7 cellular contexts compared by ENCODE assay signal in the genomic region with DNA sequence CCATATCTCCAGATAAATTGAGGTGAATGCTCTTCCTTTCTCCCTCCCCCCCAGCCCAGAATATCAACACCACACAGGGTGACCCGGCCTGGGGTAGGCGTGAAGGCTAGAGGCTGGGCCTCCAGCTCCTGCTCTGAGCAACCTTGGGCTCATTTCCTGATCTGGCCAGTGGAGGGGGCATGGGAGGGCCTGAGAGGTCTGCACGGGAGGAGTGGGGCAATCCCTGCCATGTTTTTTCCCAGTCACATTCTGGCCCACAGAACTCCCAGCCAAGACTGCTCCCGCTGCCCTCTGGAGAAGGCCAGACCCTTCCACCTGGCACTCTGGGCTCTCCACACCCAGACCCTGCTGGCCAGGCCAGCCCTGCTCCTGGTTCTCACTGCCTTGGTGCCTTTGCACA. TPM values are rescaled to one million over a fixed set of nuclear protein-coding genes. Genes with fewer than 3 reads are reported as not detected.
DNase-seq lines count a peak whose midpoint lies in the region; ATAC-seq and TF ChIP-seq lines count a peak whose summit lies in the region.
"Had no signal": no experiment of that assay in that cellular context is flagged by ENCODE, and none has a peak within 500 bp of the region (broad histone marks: within the 10 kb centered on the region; RNA-seq: fewer than 3 reads in every experiment).

No MANE protein-coding gene starts in this region.

- H3K4me3 ChIP-seq in Caco-2 (ENCODE audit: low read depth, low read length) (no peak overlapping the region), MG63 (no peak overlapping the region), foreskin fibroblast (ENCODE audit: low read depth in 1 of 2, low read length in 2 of 2) (no peak overlapping the region)

- H3K27ac Mint-ChIP-seq in Caco-2 (ENCODE audit: unreplicated experiment) = peak overlapping the region; percentile 75
- H3K27ac Mint-ChIP-seq in CD4-positive, alpha-beta T cell = no peak overlapping the region

- peaks cover 12% of the 10 kb centered on the region for H3K4me1 Mint-ChIP-seq in Caco-2 (ENCODE audit: low read depth, unreplicated experiment)
- H3K4me1 Mint-ChIP-seq in CD4-positive, alpha-beta T cell (ENCODE audit: low read depth) = peaks cover 9% of the 10 kb centered on the region

- TF ChIP-seq CTCF in Caco-2 (IDR thresholded peaks at IDR 0.05; ENCODE audit: insufficient read depth in 1 of 2, low read depth in 1 of 2, low read length in 1 of 2, severe bottlenecking in 1 of 2, unreplicated experiment in 1 of 2) = peak in 1 of 2 experiments; percentile 25
- TF ChIP-seq CTCF in foreskin fibroblast (IDR thresholded peaks at IDR 0.05; ENCODE audit: low read depth, low read length) = peak; percentile 39
- TF ChIP-seq CTCF in CD4-positive, alpha-beta T cell (IDR thresholded peaks at IDR 0.05) = no peak

- ATAC-seq in CD4-positive, alpha-beta T cell (ENCODE audit: poor library complexity) = no peak

- no peak overlapping the region for H3K4me3 Mint-ChIP-seq in Caco-2 (ENCODE audit: unreplicated experiment)
- H3K4me3 Mint-ChIP-seq in CD4-positive, alpha-beta T cell = no peak overlapping the region

- no peaks in the 10 kb centered on the region for H3K27me3 ChIP-seq in Caco-2 (replicated peaks; ENCODE audit: control insufficient read depth, insufficient read depth, low read length)
- no peaks in the 10 kb centered on the region for H3K27me3 ChIP-seq in MG63
- no peaks in the 10 kb centered on the region for H3K27me3 ChIP-seq in CD4-positive, alpha-beta T cell (ENCODE audit: control insufficient read depth, insufficient read depth, low read length)

- no peak overlapping the region for H3K27ac ChIP-seq in CD4-positive, alpha-beta T cell (ENCODE audit: low read depth, low read length)

- no peaks in the 10 kb centered on the region for H3K27me3 Mint-ChIP-seq in Caco-2 (ENCODE audit: insufficient read depth, unreplicated experiment)
- no peaks in the 10 kb centered on the region for H3K27me3 Mint-ChIP-seq in CD4-positive, alpha-beta T cell

- H3K4me1 ChIP-seq in Caco-2 = peaks cover 25% of the 10 kb centered on the region

- no peaks in the 10 kb centered on the region for H3K36me3 Mint-ChIP-seq in Caco-2 (ENCODE audit: insufficient read depth, unreplicated experiment)
- H3K36me3 Mint-ChIP-seq in CD4-positive, alpha-beta T cell (ENCODE audit: low read depth) = no peaks in the 10 kb centered on the region

- POLR2A ChIA-PET in Caco-2 (lab: Charles Lee) = no interaction called here
- POLR2A ChIA-PET in CD4-positive, alpha-beta T cell (lab: Charles Lee) = no interaction called here

- DNase-seq in Caco-2 (peak; percentile 39 to 57), MG63 (peak; percentile 37), foreskin fibroblast (peak in 1 of 2 donors; percentile 57), ureter (ENCODE audit: low spot score) (no peak), NCI-H524 (lab: John Stamatoyannopoulos, UW) (no peak)
- no peak for DNase-seq in CD4-positive, alpha-beta T cell

- H3K36me3 ChIP-seq in Caco-2 (ENCODE audit: control insufficient read depth, insufficient read depth, low read length) (no peaks in the 10 kb centered on the region), MG63 (no peaks in the 10 kb centered on the region)

- H3K9me3 Mint-ChIP-seq in Caco-2 (ENCODE audit: unreplicated experiment) = no peaks in the 10 kb centered on the region
- H3K9me3 Mint-ChIP-seq in CD4-positive, alpha-beta T cell = no peaks in the 10 kb centered on the region

- intact Hi-C loops in Caco-2 (cut with micrococcal nuclease; ENCODE audit: unreplicated experiment) = no loop called here
- intact Hi-C loops in CD4-positive, alpha-beta T cell (cut with DNase I, micrococcal nuclease) = no loop called here

- H3K9me3 ChIP-seq in Caco-2 (no peaks in the 10 kb centered on the region), MG63 (no peaks in the 10 kb centered on the region)
- no peaks in the 10 kb centered on the region for H3K9me3 ChIP-seq in CD4-positive, alpha-beta T cell (ENCODE audit: control insufficient read depth, low read length)

- CTCF ChIA-PET in Caco-2 (lab: Charles Lee) = interaction anchor here (0.6 to 1.4 kb wide), 4 partner anchors 20 to 338 kb away, joined by 3 to 4 read pairs (median 3); no protein-coding TSS in a partner anchor
- CTCF ChIA-PET in CD4-positive, alpha-beta T cell (lab: Charles Lee) = no interaction called here

- BruUV-seq in Caco-2 (replicated peaks; lab: Mats Ljungman, UMichigan) = no TSS peak

RNA-seq across cellular contexts. Expression of gene CLDN19, which starts 3.9 kb away (rescaled TPM):
- total RNA-seq in Caco-2 (2022) (2.9 and 4.0 TPM in 2 replicates), ureter (not detected)
- 0.99 TPM in 1 of 2 replicates, not detected in the other for total RNA-seq in MG63 (2014; rRNA removed; shearing (Covaris generic); ENCODE audit: low replicate concordance)
- total RNA-seq in CD4-positive, alpha-beta T cell = not detected
- total RNA-seq: frontal cortex had no signal

RNA-seq across cellular contexts. Expression of gene P3H1, which starts 30.7 kb away (rescaled TPM):
- 20.5 and 21.2 TPM in 2 replicates for total RNA-seq in Caco-2 (2022)
- total RNA-seq in MG63 (2014; rRNA removed; shearing (Covaris generic); ENCODE audit: low replicate concordance) = 32.4 and 37.3 TPM in 2 replicates
- total RNA-seq in ureter = 22.0 TPM
- total RNA-seq in CD4-positive, alpha-beta T cell = 10 to 100 TPM; 17.6 to 20.9 TPM

RNA-seq across cellular contexts. Expression of gene C1orf50, which starts 30.9 kb away (rescaled TPM):
- total RNA-seq in Caco-2 (2022) = 6.1 and 6.3 TPM in 2 replicates
- 1.3 and 2.0 TPM in 2 replicates for total RNA-seq in MG63 (2014; rRNA removed; shearing (Covaris generic); ENCODE audit: low replicate concordance)
- total RNA-seq in ureter = 8.1 TPM
- 10 to 100 TPM; 23.1 to 23.9 TPM for total RNA-seq in CD4-positive, alpha-beta T cell

RNA-seq across cellular contexts. Expression of gene TMEM269, which starts 48.6 kb away (rescaled TPM):
- total RNA-seq in Caco-2 (2022) (0.58 and 0.68 TPM in 2 replicates), ureter (0.18 TPM)
- total RNA-seq in MG63 (2014; rRNA removed; shearing (Covaris generic); ENCODE audit: low replicate concordance) = 0.16 and 0.42 TPM in 2 replicates
- 1 to 10 TPM in 1 of 2 experiments, under 1 TPM in 1; 0.60 to 1.1 TPM for total RNA-seq in CD4-positive, alpha-beta T cell

RNA-seq across cellular contexts. Expression of gene YBX1, which starts 53.9 kb away (rescaled TPM):
- total RNA-seq in Caco-2 (2022) (567 and 622 TPM in 2 replicates), ureter (424 TPM)
- total RNA-seq in MG63 (2014; rRNA removed; shearing (Covaris generic); ENCODE audit: low replicate concordance) = 1,830 and 1,912 TPM in 2 replicates
- 100 to 1,000 TPM; 372 to 389 TPM for total RNA-seq in CD4-positive, alpha-beta T cell

Comparison
In these comparisons a context has a peak if more than half of its experiments do, and no peak if none do; other contexts are left out.
1. DNase-seq: peak in Caco-2 (2 of 2) and MG63 (single experiment); none in ureter (single experiment), NCI-H524 (0 of 2) and CD4-positive, alpha-beta T cell (0 of 10).